Comparison of ENCODE assay signal across 9 cellular contexts in the genomic region with DNA sequence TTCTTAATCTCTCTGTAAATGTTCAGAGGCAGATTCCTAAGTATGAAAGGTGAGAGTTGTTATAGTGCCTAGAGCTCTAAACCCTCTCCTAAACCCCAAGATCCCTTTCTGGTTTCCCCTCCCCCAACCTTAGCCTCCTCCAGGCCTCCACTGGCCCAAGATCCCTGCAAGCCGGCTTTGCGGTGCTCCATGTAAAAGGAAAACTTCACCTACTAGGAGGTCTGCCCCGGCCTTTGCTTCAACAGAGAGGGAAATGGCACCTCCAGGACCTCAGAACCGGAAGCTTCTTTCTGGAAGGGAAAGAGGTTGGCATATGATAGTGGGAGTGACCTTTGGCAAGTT. TPM values are rescaled to one million over a fixed set of nuclear protein-coding genes. Genes with fewer than 3 reads are reported as not detected.
DNase-seq lines count a peak whose midpoint lies in the region; ATAC-seq and TF ChIP-seq lines count a peak whose summit lies in the region.
"Had no signal": no experiment of that assay in that cellular context is flagged by ENCODE, and none has a peak within 500 bp of the region (broad histone marks: within the 10 kb centered on the region; RNA-seq: fewer than 3 reads in every experiment).

No MANE protein-coding gene starts in this region.

- H3K4me1 ChIP-seq in heart right ventricle (peaks cover 9 to 63% (median 35%) of the 10 kb centered on the region in 9 donors), mesodermal cell (ENCODE audit: control insufficient read depth, insufficient read depth, low read length, poor library complexity, severe bottlenecking) (peaks cover 17% of the 10 kb centered on the region), urinary bladder (ENCODE audit: insufficient read depth) (no peaks in the 10 kb centered on the region), BE2C (no peaks in the 10 kb centered on the region)

- H3K36me3 ChIP-seq in heart right ventricle (peaks cover 0 to 47% (median 6%) of the 10 kb centered on the region in 9 donors), brain microvascular endothelial cell (replicated peaks) (peaks cover 52% of the 10 kb centered on the region), mesodermal cell (ENCODE audit: control insufficient read depth, insufficient read depth, low read length) (peaks cover 54% of the 10 kb centered on the region), urinary bladder (ENCODE audit: insufficient read depth) (no peaks in the 10 kb centered on the region), BE2C (no peaks in the 10 kb centered on the region)

- H3K27ac ChIP-seq in heart right ventricle (peak overlapping the region in 9 of 10 donors; percentile 79 to 100 (median 94)), brain microvascular endothelial cell (peak overlapping the region; percentile 98), mesodermal cell (ENCODE audit: low read depth, low read length, severe bottlenecking) (peak overlapping the region; percentile 83), urinary bladder (ENCODE audit: low read depth) (peak overlapping the region; percentile 71)

- WGBS in heart right ventricle, 2 donors = 62 to 77% methylated on average over 4 of the region's 4 CpGs
- WGBS in mesodermal cell (ENCODE audit: insufficient coverage in 2 of 2), 2 experiments = 10 to 44% methylated on average over 1 to 2 of the region's 4 CpGs
- WGBS in urinary bladder = 37% methylated on average over 4 of the region's 4 CpGs

- H3K27me3 ChIP-seq in heart right ventricle (peaks cover 0 to 3% (median 0%) of the 10 kb centered on the region in 7 donors), brain microvascular endothelial cell (replicated peaks) (peaks cover 7% of the 10 kb centered on the region), BE2C (peaks cover 17% of the 10 kb centered on the region)

- H3K9me3 ChIP-seq in heart right ventricle (no peaks in the 10 kb centered on the region), mesodermal cell (ENCODE audit: control insufficient read depth, low read length) (no peaks in the 10 kb centered on the region), BE2C (no peaks in the 10 kb centered on the region)

- H3K4me3 ChIP-seq in heart right ventricle (peak overlapping the region in 7 of 10 donors; percentile 73 to 87 (median 83)), brain microvascular endothelial cell (ENCODE audit: low read depth, low read length) (peak overlapping the region; percentile 82), mesodermal cell (ENCODE audit: extremely low read depth, insufficient read depth, low read length, poor library complexity, severe bottlenecking) (peak overlapping the region; percentile 62), urinary bladder (ENCODE audit: low read depth, low read length) (no peak overlapping the region), BE2C (ENCODE audit: low read depth, low read length) (no peak overlapping the region)

- ATAC-seq in heart right ventricle = no peak

- TF ChIP-seq CTCF in heart right ventricle (IDR thresholded peaks at IDR 0.05) (no peak), brain microvascular endothelial cell (IDR thresholded peaks at IDR 0.05; ENCODE audit: low read depth, low read length, missing control alignments) (no peak), BE2C (IDR thresholded peaks at IDR 0.05; ENCODE audit: low read depth, low read length) (no peak)

- DNase-seq in heart right ventricle (peak in 1 of 2 donors; percentile 22), cardiac septum (ENCODE audit: low spot score) (no peak), brain microvascular endothelial cell (no peak), NCI-H1417 (lab: John Stamatoyannopoulos, UW) (no peak), BE2C (no peak), mucosa of gallbladder (ENCODE audit: low spot score) (no peak)

- in situ Hi-C loops in brain microvascular endothelial cell (cut with HindIII; ENCODE audit: low pct_ligation_motif_present, low sequenced_read_pairs) = no loop called here

- intact Hi-C loops in heart right ventricle (cut with DNase I) (loop anchor here (2.0 to 10.0 kb wide), 13 partner anchors 75 to 285 kb away; a partner anchor contains a TSS), cardiac septum (cut with DNase I) (loop anchor here (5.0 kb wide), 1 partner anchor 137 kb away; no protein-coding TSS in a partner anchor)

RNA-seq across cellular contexts. Expression of a gene that starts 2.3 kb away (rescaled TPM):
- total RNA-seq in heart right ventricle (10 to 100 TPM; 23.5 to 71.3 (median 29.0) TPM), cardiac septum (46.7 TPM), urinary bladder (147 TPM), mucosa of gallbladder (355 TPM)
- polyA plus RNA-seq in heart right ventricle (10 to 100 TPM; 29.3 to 41.9 TPM), urinary bladder (80.1 TPM)
- polyA plus RNA-seq in mesodermal cell (2013, experiment 1 of 2) = 104 TPM
- polyA plus RNA-seq in mesodermal cell (2013, experiment 2 of 2) = 107 TPM
- polyA plus RNA-seq in BE2C (2012; ENCODE audit: insufficient read depth, insufficient read length, low read depth) = 18.2 TPM

RNA-seq across cellular contexts. Expression of a gene that starts 20.0 kb away (rescaled TPM):
- not detected for total RNA-seq in heart right ventricle
- polyA plus RNA-seq in heart right ventricle = not detected
- not detected for total RNA-seq in cardiac septum
- not detected for polyA plus RNA-seq in mesodermal cell (2013, experiment 1 of 2)
- not detected for polyA plus RNA-seq in mesodermal cell (2013, experiment 2 of 2)
- total RNA-seq in urinary bladder = not detected
- polyA plus RNA-seq in urinary bladder = not detected
- not detected for polyA plus RNA-seq in BE2C (2012; ENCODE audit: insufficient read depth, insufficient read length, low read depth)
- not detected for total RNA-seq in mucosa of gallbladder
- total RNA-seq: Daoy had no signal

Comparison
In these comparisons a context has a peak if more than half of its experiments do, and no peak if none do; other contexts are left out.
1. H3K4me3 ChIP-seq: peak in heart right ventricle (7 of 10), brain microvascular endothelial cell (single experiment) and mesodermal cell (single experiment); none in urinary bladder (single experiment) and BE2C (single experiment).
2. Peak in every context shown above with its lines, with median percentiles within 50 percentile points of each other: H3K27ac ChIP-seq.